Comparison of ENCODE assay signal across 8 cellular contexts in the genomic region with DNA sequence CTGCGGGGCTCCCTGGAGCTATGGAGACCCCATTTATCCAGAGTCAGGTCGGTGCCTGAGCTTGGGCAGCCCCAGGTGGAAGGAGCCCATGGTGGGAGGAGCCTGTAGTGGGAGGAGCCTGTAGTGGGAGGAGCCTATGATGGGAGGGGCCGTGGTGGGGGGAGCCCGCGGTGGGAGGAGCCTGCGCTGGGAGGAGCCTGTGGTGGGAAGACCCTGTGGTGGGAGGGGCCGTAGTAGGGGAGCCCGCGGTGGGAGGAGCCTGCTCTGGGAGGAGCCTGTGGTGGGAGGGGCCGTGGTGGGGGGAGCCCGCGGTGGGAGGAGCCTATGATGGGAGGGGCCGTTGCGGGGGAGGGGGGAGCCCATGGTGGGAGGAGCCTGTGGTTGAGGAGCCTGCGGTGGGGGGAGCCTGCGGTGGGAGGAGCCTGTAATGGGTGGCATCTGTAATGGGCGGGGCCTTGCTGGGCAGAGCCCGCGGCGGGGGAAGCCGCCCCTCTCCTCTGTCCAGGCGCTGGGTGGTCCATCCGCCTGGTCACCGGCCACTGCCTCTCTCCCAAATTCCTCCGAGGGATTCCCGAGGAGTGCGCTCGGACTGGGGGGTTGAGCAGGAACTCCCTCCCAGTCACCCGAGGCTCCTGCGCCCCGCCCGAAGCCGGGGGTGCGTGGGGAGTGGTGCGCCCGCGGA. TPM values are rescaled to one million over a fixed set of nuclear protein-coding genes. Genes with fewer than 3 reads are reported as not detected.
DNase-seq lines count a peak whose midpoint lies in the region; ATAC-seq and TF ChIP-seq lines count a peak whose summit lies in the region.

No MANE protein-coding gene starts in this region.

- H3K4me3 ChIP-seq in AG04449 (ENCODE audit: low read depth, low read length) = peak overlapping the region; percentile 61
- peak overlapping the region; percentile 63 for H3K4me3 ChIP-seq in IMR-90 (ENCODE audit: insufficient read depth, low read depth, low read length)
- H3K4me3 ChIP-seq in SK-N-MC = peak overlapping the region; percentile 88
- H3K4me3 ChIP-seq in uterus = peak overlapping the region; percentile 28 to 36

- H2BK120ac ChIP-seq in IMR-90 (ENCODE audit: low read depth, low read length) = no peak overlapping the region

- peak overlapping the region; percentile 89 for H3K14ac ChIP-seq in IMR-90 (replicated peaks; ENCODE audit: low read depth, low read length)

- H4K8ac ChIP-seq in IMR-90 (ENCODE audit: low read depth in 2 of 2, low read length in 2 of 2) = peak overlapping the region in 1 of 2 experiments; percentile 81; a peak in 1 of 4 replicates

- H3K79me1 ChIP-seq in IMR-90 (ENCODE audit: low read depth in 1 of 2, low read length in 2 of 2) = no peaks in the 10 kb centered on the region

- H2BK15ac ChIP-seq in IMR-90 (ENCODE audit: low read depth, low read length) = no peak overlapping the region

- H4K20me1 ChIP-seq in IMR-90 (ENCODE audit: insufficient read depth, low read length) = no peaks in the 10 kb centered on the region; the same call in 1 of the 2 replicates

- dilution Hi-C loops in IMR-90 (cut with HindIII; ENCODE audit: low sequenced_read_pairs, unreplicated experiment) = no loop called here

- no peak overlapping the region for H4K91ac ChIP-seq in IMR-90 (ENCODE audit: insufficient read depth, low read depth, low read length)

- no peak overlapping the region for H2BK5ac ChIP-seq in IMR-90 (ENCODE audit: low read depth, low read length, poor library complexity, severe bottlenecking)

- TF ChIP-seq CTCF in AG04449 (IDR thresholded peaks at IDR 0.05; ENCODE audit: insufficient read depth, low read length, missing control alignments) (no peak), IMR-90 (conservative IDR thresholded peaks at IDR 0.05; ENCODE audit: low read depth, low read length) (no peak), uterus (IDR thresholded peaks at IDR 0.05) (no peak)

- H2AK5ac ChIP-seq in IMR-90 (ENCODE audit: low read depth, low read length) = no peak overlapping the region

- H3K27ac Mint-ChIP-seq in activated naive CD4-positive, alpha-beta T cell treated with anti-CD3 and anti-CD28 coated beads, Interleukin-2, amount 10 ng/mL, durations not matched to agents 7 days and 5 days = peak overlapping the region; percentile 86

- H3K18ac ChIP-seq in IMR-90 (ENCODE audit: low read depth, low read length) = no peak overlapping the region; the same call in 1 of the 2 replicates

- no peak overlapping the region for H3K56ac ChIP-seq in IMR-90 (ENCODE audit: extremely low read depth, insufficient read depth, low read length)

- POLR2A ChIA-PET in AG04449 (lab: Yijun Ruan, JAX) = interaction anchor here (0.7 kb wide), 1 partner anchor 74 kb away, joined by 3 read pairs; a partner anchor contains a TSS
- POLR2A ChIA-PET in IMR-90 (lab: Charles Lee; ENCODE audit: unreplicated experiment) = no interaction called here

- no peaks in the 10 kb centered on the region for H3K9me3 ChIP-seq in IMR-90 (ENCODE audit: control insufficient read depth, insufficient read depth, low read length)
- H3K9me3 ChIP-seq in SK-N-MC (ENCODE audit: low read depth, low read length) = no peaks in the 10 kb centered on the region
- no peaks in the 10 kb centered on the region for H3K9me3 ChIP-seq in uterus

- no peaks in the 10 kb centered on the region for H3K9me3 Mint-ChIP-seq in activated naive CD4-positive, alpha-beta T cell treated with anti-CD3 and anti-CD28 coated beads, Interleukin-2, amount 10 ng/mL, durations not matched to agents 7 days and 5 days

- H3K4me3 Mint-ChIP-seq in activated naive CD4-positive, alpha-beta T cell treated with anti-CD3 and anti-CD28 coated beads, Interleukin-2, amount 10 ng/mL, durations not matched to agents 7 days and 5 days = peak overlapping the region; percentile 59

- in situ Hi-C loops in IMR-90 (cut with MboI; ENCODE audit: low sequenced_read_pairs) = no loop called here

- H3K36me3 Mint-ChIP-seq in activated naive CD4-positive, alpha-beta T cell treated with anti-CD3 and anti-CD28 coated beads, Interleukin-2, amount 10 ng/mL, durations not matched to agents 7 days and 5 days = no peaks in the 10 kb centered on the region

- peak overlapping the region; percentile 58 for H2AK9ac ChIP-seq in IMR-90 (replicated peaks; ENCODE audit: low read depth, low read length, poor library complexity)

- H2AFZ ChIP-seq in IMR-90 (replicated peaks; ENCODE audit: low read length, poor library complexity) = peak overlapping the region; percentile 96

- H3K36me3 ChIP-seq in IMR-90 (ENCODE audit: control insufficient read depth, insufficient read depth, low read length) (no peaks in the 10 kb centered on the region), SK-N-MC (ENCODE audit: insufficient read depth, low read length) (no peaks in the 10 kb centered on the region), uterus (no peaks in the 10 kb centered on the region)

- intact Hi-C loops in IMR-90 (cut with micrococcal nuclease) = no loop called here
- intact Hi-C loops in Right ventricle myocardium superior (cut with DNase I) = no loop called here
- intact Hi-C loops in uterus (cut with DNase I; ENCODE audit: low total_unique reads) = no loop called here

- TF ChIP-seq POLR2A in IMR-90 (IDR thresholded peaks at IDR 0.05; ENCODE audit: low read depth, low read length) = no peak
- peak in 1 of 2 donors; percentile 41 for TF ChIP-seq POLR2A in uterus (IDR thresholded peaks at IDR 0.05)

- H3K27me3 ChIP-seq in IMR-90 (ENCODE audit: control insufficient read depth, insufficient read depth, low read length) (peaks cover 10% of the 10 kb centered on the region), uterus (no peaks in the 10 kb centered on the region)

- DNase-seq in AG04449 (ENCODE audit: low read depth, low spot score) = peak; percentile 7
- DNase-seq in IMR-90 = peak; percentile 83
- DNase-seq in SK-N-MC (ENCODE audit: low read depth, low spot score) = peak; percentile 62
- DNase-seq in activated naive CD4-positive, alpha-beta T cell treated with anti-CD3 and anti-CD28 coated beads, Interleukin-2, amount 10 ng/mL, durations not matched to agents 7 days and 5 days = peak; percentile 88
- DNase-seq in Right ventricle myocardium superior = peak; percentile 84
- peak; percentile 75 for DNase-seq in pulmonary artery endothelial cell (ENCODE audit: low read depth, low spot score)
- DNase-seq in uterus = peak; percentile 75 to 84

- no peaks in the 10 kb centered on the region for H3K9me1 ChIP-seq in IMR-90 (ENCODE audit: insufficient read depth, low read length)

- H3K27ac ChIP-seq in IMR-90 (ENCODE audit: insufficient read depth, low read length) (no peak overlapping the region), SK-N-MC (no peak overlapping the region), uterus (no peak overlapping the region)

- H4K5ac ChIP-seq in IMR-90 (ENCODE audit: low read depth, low read length) = no peak overlapping the region; the same call in 1 of the 2 replicates

- no peak overlapping the region for H2BK20ac ChIP-seq in IMR-90 (ENCODE audit: low read depth, low read length)

- WGBS in IMR-90 (ENCODE audit: extremely low coverage in 2 of 2, insufficient read length in 1 of 2), 2 experiments = 0% methylated on average over 17 of the region's 37 CpGs; no CpG with 5 or more reads in 1 of the 2 experiments

- no peak for TF ChIP-seq RAD21 in IMR-90 (IDR thresholded peaks at IDR 0.05; ENCODE audit: low read length)

- peak overlapping the region; percentile 29; the same call in 1 of the 2 replicates for H3K4ac ChIP-seq in IMR-90 (ENCODE audit: low read depth, low read length)

- H3K4me1 ChIP-seq in IMR-90 (ENCODE audit: control insufficient read depth, insufficient read depth, low read length) = peaks cover 5% of the 10 kb centered on the region; the same call in 1 of the 2 replicates
- peaks cover 0 to 8% of the 10 kb centered on the region in 2 donors for H3K4me1 ChIP-seq in uterus

- no peak overlapping the region for H3K23ac ChIP-seq in IMR-90 (ENCODE audit: low read depth, low read length)

- H3K27me3 Mint-ChIP-seq in activated naive CD4-positive, alpha-beta T cell treated with anti-CD3 and anti-CD28 coated beads, Interleukin-2, amount 10 ng/mL, durations not matched to agents 7 days and 5 days = peaks cover 86% of the 10 kb centered on the region

- CTCF ChIA-PET in AG04449 (lab: Yijun Ruan, JAX) (interaction anchor here (3.4 kb wide), 1 partner anchor 14 kb away, joined by 28 read pairs; no protein-coding TSS in a partner anchor), IMR-90 (lab: Yijun Ruan, JAX) (no interaction called here)
- CTCF ChIA-PET in activated naive CD4-positive, alpha-beta T cell treated with anti-CD3 and anti-CD28 coated beads, Interleukin-2, amount 10 ng/mL, durations not matched to agents 7 days and 5 days (lab: Charles Lee) = no interaction called here

- H3K4me2 ChIP-seq in IMR-90 (ENCODE audit: low read depth, low read length) = peak overlapping the region; percentile 92

- peaks cover 21% of the 10 kb centered on the region for H3K4me1 Mint-ChIP-seq in activated naive CD4-positive, alpha-beta T cell treated with anti-CD3 and anti-CD28 coated beads, Interleukin-2, amount 10 ng/mL, durations not matched to agents 7 days and 5 days

- H3K9ac ChIP-seq in IMR-90 (ENCODE audit: low read depth, low read length) (peak overlapping the region; percentile 5), SK-N-MC (ENCODE audit: insufficient read length) (peak overlapping the region; percentile 59)

- ATAC-seq in GM19043 (IDR thresholded peaks at IDR 0.05; ENCODE audit: low read depth, unreplicated experiment) = peak; percentile 37
- ATAC-seq in IMR-90 (ENCODE audit: low read depth) = peak; percentile 90
- peak; percentile 78 for ATAC-seq in Right ventricle myocardium superior (ENCODE audit: poor library complexity)

- BruUV-seq in IMR-90 (replicated peaks; lab: Mats Ljungman, UMichigan) = no TSS peak

RNA-seq across cellular contexts. Expression of a gene that starts 0.6 kb away (rescaled TPM):
- 0.28 and 0.36 TPM in 2 replicates for total RNA-seq in IMR-90 (2012; rRNA removed)
- 1.0 and 1.6 TPM in 2 replicates for polyA plus RNA-seq in IMR-90 (2012; rRNA removed)
- 0.57 and 1.9 TPM in 2 replicates for polyA plus RNA-seq in IMR-90 (2012; cell fraction: cytosol; rRNA removed)
- polyA plus RNA-seq in IMR-90 (2012; cell fraction: nucleus; rRNA removed; ENCODE audit: low replicate concordance) = 3.1 and 7.9 TPM in 2 replicates
- 0.11 TPM for total RNA-seq in Right ventricle myocardium superior
- total RNA-seq in pulmonary artery endothelial cell = 1.1 and 1.9 TPM in 2 replicates
- total RNA-seq in uterus = under 1 TPM in 2 of 4 donors, not detected in 2; 0.34 to 0.69 TPM

RNA-seq across cellular contexts. Expression of a gene that starts 5.8 kb away (rescaled TPM):
- total RNA-seq in IMR-90 (2012; rRNA removed) (not detected in 2 replicates), Right ventricle myocardium superior (not detected), pulmonary artery endothelial cell (not detected in 2 replicates), uterus (not detected)
- polyA plus RNA-seq in IMR-90 (2012; rRNA removed) = not detected in 2 replicates
- polyA plus RNA-seq in IMR-90 (2012; cell fraction: cytosol; rRNA removed) = not detected in 2 replicates
- polyA plus RNA-seq in IMR-90 (2012; cell fraction: nucleus; rRNA removed; ENCODE audit: low replicate concordance) = not detected in 2 replicates

RNA-seq across cellular contexts. Expression of a gene that starts 16.2 kb away (rescaled TPM):
- total RNA-seq in IMR-90 (2012; rRNA removed) (not detected in 2 replicates), Right ventricle myocardium superior (0.13 TPM), pulmonary artery endothelial cell (0.07 and 0.13 TPM in 2 replicates), uterus (under 1 TPM in 2 of 4 donors, not detected in 2; under 0.01 TPM)
- 0.07 TPM in 1 of 2 replicates, not detected in the other for polyA plus RNA-seq in IMR-90 (2012; rRNA removed)
- polyA plus RNA-seq in IMR-90 (2012; cell fraction: cytosol; rRNA removed) = 0.03 and 0.04 TPM in 2 replicates
- 0.19 and 0.28 TPM in 2 replicates for polyA plus RNA-seq in IMR-90 (2012; cell fraction: nucleus; rRNA removed; ENCODE audit: low replicate concordance)

RNA-seq across cellular contexts. Expression of a gene that starts 20.6 kb away (rescaled TPM):
- total RNA-seq in IMR-90 (2012; rRNA removed) (4.2 and 4.7 TPM in 2 replicates), Right ventricle myocardium superior (9.7 TPM), pulmonary artery endothelial cell (47.2 and 47.4 TPM in 2 replicates), uterus (10 to 100 TPM in 3 of 4 donors, 1 to 10 TPM in 1; 3.5 to 41.9 (median 22.1) TPM)
- 10.6 and 12.2 TPM in 2 replicates for polyA plus RNA-seq in IMR-90 (2012; rRNA removed)
- polyA plus RNA-seq in IMR-90 (2012; cell fraction: cytosol; rRNA removed) = 3.2 and 6.8 TPM in 2 replicates
- 10.9 and 32.5 TPM in 2 replicates for polyA plus RNA-seq in IMR-90 (2012; cell fraction: nucleus; rRNA removed; ENCODE audit: low replicate concordance)

RNA-seq across cellular contexts. Expression of a gene that starts 32.8 kb away (rescaled TPM):
- total RNA-seq in IMR-90 (2012; rRNA removed) (12.9 and 17.2 TPM in 2 replicates), Right ventricle myocardium superior (246 TPM), pulmonary artery endothelial cell (21.4 and 23.1 TPM in 2 replicates), uterus (100 to 1,000 TPM in 2 of 4 donors, 10 to 100 TPM in 2; 35.8 to 200 (median 88.6) TPM)
- 171 and 200 TPM in 2 replicates for polyA plus RNA-seq in IMR-90 (2012; rRNA removed)
- 100 and 301 TPM in 2 replicates for polyA plus RNA-seq in IMR-90 (2012; cell fraction: cytosol; rRNA removed)
- polyA plus RNA-seq in IMR-90 (2012; cell fraction: nucleus; rRNA removed; ENCODE audit: low replicate concordance) = 38.4 and 113 TPM in 2 replicates

Comparison
In these comparisons a context has a peak if more than half of its experiments do, and no peak if none do; other contexts are left out.
1. DNase-seq: peak in every context shown above with its lines; median percentile 88 in activated naive CD4-positive, alpha-beta T cell treated with anti-CD3 and anti-CD28 coated beads, Interleukin-2, amount 10 ng/mL, durations not matched to agents 7 days and 5 days; 84 in Right ventricle myocardium superior; 83 in IMR-90; 80 in uterus; 75 in pulmonary artery endothelial cell; 62 in SK-N-MC; 7 in AG04449.
2. H3K4me3 ChIP-seq: peak in every context shown above with its lines; median percentile 88 in SK-N-MC; 63 in IMR-90; 61 in AG04449; 32 in uterus.
3. ATAC-seq: peak in every context shown above with its lines; median percentile 90 in IMR-90; 78 in Right ventricle myocardium superior; 37 in GM19043.